Comparison of ENCODE assay signal across 20 cellular contexts in genomic region chr6:44104661-44105060, GRCh38. TPM values are rescaled to one million over a fixed set of nuclear protein-coding genes. Genes with fewer than 3 reads are reported as not detected.
DNase-seq lines count a peak whose midpoint lies in the region; ATAC-seq and TF ChIP-seq lines count a peak whose summit lies in the region.
"Had no signal": no experiment of that assay in that cellular context is flagged by ENCODE, and none has a peak within 500 bp of the region (broad histone marks: within the 10 kb centered on the region; RNA-seq: fewer than 3 reads in every experiment).

No MANE protein-coding gene starts in this region.

- H3K27ac ChIP-seq in neutrophil (peak overlapping the region; percentile 38), vagina (peak overlapping the region; percentile 13)
- H3K27ac ChIP-seq in naive thymus-derived CD4-positive, alpha-beta T cell (ENCODE audit: low read depth, low read length), result no peak overlapping the region
- H3K27ac ChIP-seq: 22Rv1, BLaER1, transverse colon had no signal

- peaks cover 0 to 20% (median 12%) of the 10 kb centered on the region in 7 donors for H3K4me1 Mint-ChIP-seq in naive thymus-derived CD4-positive, alpha-beta T cell

- H3K4me3 Mint-ChIP-seq in naive thymus-derived CD4-positive, alpha-beta T cell, result no peak overlapping the region
- H3K4me3 Mint-ChIP-seq: activated CD8-positive, alpha-beta T cell treated with anti-CD3 and anti-CD28 coated beads for 36 hours; activated T-helper 1 cell treated with anti-CD3 and anti-CD28 coated beads, Interleukin-12 subunit alpha, Interleukin-12 subunit beta, Interleukin-2, Interleukin-4 antibody, amounts not matched to agents 30 ng/mL and 10 ng/mL and 1 ng/mL, durations not matched to agents 14 hours and 24 hours and 36 hours; natural killer cell treated with Interleukin-12 subunit alpha and Interleukin-12 subunit beta and Interleukin-15 and Interleukin-18, amount 100 ng/mL, for 72 hours had no signal

- TF ChIP-seq CTCF in neutrophil (IDR thresholded peaks at IDR 0.05) (no peak), vagina (IDR thresholded peaks at IDR 0.05) (no peak)

- ATAC-seq in left ventricle myocardium superior, result peak; percentile 73
- ATAC-seq in naive thymus-derived CD4-positive, alpha-beta T cell, result no peak
- ATAC-seq: activated CD8-positive, alpha-beta T cell treated with anti-CD3 and anti-CD28 coated beads for 36 hours; natural killer cell treated with Interleukin-12 subunit alpha and Interleukin-12 subunit beta and Interleukin-15 and Interleukin-18, amount 100 ng/mL, for 72 hours had no signal

- no peak for TF ChIP-seq POLR2A in vagina (IDR thresholded peaks at IDR 0.05)

- H3K27me3 Mint-ChIP-seq in naive thymus-derived CD4-positive, alpha-beta T cell, result no peaks in the 10 kb centered on the region
- H3K27me3 Mint-ChIP-seq: activated CD8-positive, alpha-beta T cell treated with anti-CD3 and anti-CD28 coated beads for 36 hours; natural killer cell treated with Interleukin-12 subunit alpha and Interleukin-12 subunit beta and Interleukin-15 and Interleukin-18, amount 100 ng/mL, for 72 hours had no signal

- H3K4me1 ChIP-seq in neutrophil (ENCODE audit: control insufficient read depth in 1 of 2, insufficient read depth in 1 of 2, low read depth in 1 of 2, low read length in 1 of 2) (peaks cover 8 to 13% of the 10 kb centered on the region in 2 experiments), vagina (peaks cover 27% of the 10 kb centered on the region)
- no peaks in the 10 kb centered on the region for H3K4me1 ChIP-seq in naive thymus-derived CD4-positive, alpha-beta T cell (ENCODE audit: control insufficient read depth in 2 of 2, insufficient read depth in 2 of 2, low read length in 2 of 2)
- H3K4me1 ChIP-seq: BLaER1 had no signal

- POLR2A ChIA-PET in naive thymus-derived CD4-positive, alpha-beta T cell (lab: Charles Lee), result no interaction called here

- peaks cover 3% of the 10 kb centered on the region for H3K36me3 ChIP-seq in neutrophil
- peaks cover 0 to 4% of the 10 kb centered on the region in 2 donors for H3K36me3 ChIP-seq in vagina
- peaks cover 0 to 37% (median 0%) of the 10 kb centered on the region in 3 experiments for H3K36me3 ChIP-seq in naive thymus-derived CD4-positive, alpha-beta T cell (ENCODE audit: control insufficient read depth in 2 of 3, insufficient read depth in 3 of 3, low read length in 3 of 3)
- H3K36me3 ChIP-seq: transverse colon had no signal

- peaks cover 0 to 15% (median 3%) of the 10 kb centered on the region in 5 donors for H3K36me3 Mint-ChIP-seq in naive thymus-derived CD4-positive, alpha-beta T cell
- H3K36me3 Mint-ChIP-seq: natural killer cell treated with Interleukin-12 subunit alpha and Interleukin-12 subunit beta and Interleukin-15 and Interleukin-18, amount 100 ng/mL, for 72 hours had no signal

- H3K4me3 ChIP-seq in neutrophil (ENCODE audit: low read depth in 1 of 2, low read length in 1 of 2) (no peak overlapping the region), vagina (no peak overlapping the region)
- no peak overlapping the region for H3K4me3 ChIP-seq in naive thymus-derived CD4-positive, alpha-beta T cell (ENCODE audit: low read length)
- H3K4me3 ChIP-seq: BLaER1, transverse colon had no signal

- H3K27ac Mint-ChIP-seq in naive thymus-derived CD4-positive, alpha-beta T cell, result no peak overlapping the region
- H3K27ac Mint-ChIP-seq: activated CD8-positive, alpha-beta T cell treated with anti-CD3 and anti-CD28 coated beads for 36 hours; activated T-helper 1 cell treated with anti-CD3 and anti-CD28 coated beads, Interleukin-12 subunit alpha, Interleukin-12 subunit beta, Interleukin-2, Interleukin-4 antibody, amounts not matched to agents 30 ng/mL and 10 ng/mL and 1 ng/mL, durations not matched to agents 14 hours and 24 hours and 36 hours; natural killer cell treated with Interleukin-12 subunit alpha and Interleukin-12 subunit beta and Interleukin-15 and Interleukin-18, amount 100 ng/mL, for 72 hours had no signal

- intact Hi-C loops in left ventricle myocardium superior (cut with micrococcal nuclease) (no loop called here), vagina (cut with DNase I) (loop anchor here (5.0 kb wide), 1 partner anchor 1778 kb away; no protein-coding TSS in a partner anchor)
- intact Hi-C loops in naive thymus-derived CD4-positive, alpha-beta T cell (cut with micrococcal nuclease), result no loop called here

- H3K9me3 ChIP-seq in neutrophil (no peaks in the 10 kb centered on the region), vagina (no peaks in the 10 kb centered on the region)
- no peaks in the 10 kb centered on the region for H3K9me3 ChIP-seq in naive thymus-derived CD4-positive, alpha-beta T cell (ENCODE audit: control insufficient read depth in 2 of 3, low read length in 3 of 3)
- H3K9me3 ChIP-seq: BLaER1, SK-N-SH, transverse colon had no signal

- CTCF ChIA-PET in naive thymus-derived CD4-positive, alpha-beta T cell (lab: Charles Lee), result no interaction called here

- no peaks in the 10 kb centered on the region for H3K27me3 ChIP-seq in neutrophil
- H3K27me3 ChIP-seq in vagina, result no peaks in the 10 kb centered on the region
- no peaks in the 10 kb centered on the region for H3K27me3 ChIP-seq in naive thymus-derived CD4-positive, alpha-beta T cell (ENCODE audit: control insufficient read depth in 2 of 2, insufficient read depth in 2 of 2, low read length in 2 of 2)
- H3K27me3 ChIP-seq: BLaER1, transverse colon had no signal

- H3K9me3 Mint-ChIP-seq in naive thymus-derived CD4-positive, alpha-beta T cell, result no peaks in the 10 kb centered on the region
- H3K9me3 Mint-ChIP-seq: activated CD8-positive, alpha-beta T cell treated with anti-CD3 and anti-CD28 coated beads for 36 hours; activated T-helper 1 cell treated with anti-CD3 and anti-CD28 coated beads, Interleukin-12 subunit alpha, Interleukin-12 subunit beta, Interleukin-2, Interleukin-4 antibody, amounts not matched to agents 30 ng/mL and 10 ng/mL and 1 ng/mL, durations not matched to agents 14 hours and 24 hours and 36 hours; natural killer cell treated with Interleukin-12 subunit alpha and Interleukin-12 subunit beta and Interleukin-15 and Interleukin-18, amount 100 ng/mL, for 72 hours had no signal

- DNase-seq in SKM-1 treated with dmso at 0.1 percent for 144 hours (lab: John Stamatoyannopoulos, UW; ENCODE audit: unreplicated experiment) (peak; percentile 15), SKM-1 (lab: John Stamatoyannopoulos, UW; ENCODE audit: unreplicated experiment) (no peak), left ventricle myocardium superior (peak; percentile 53), vagina (ENCODE audit: extremely low spot score in 2 of 2) (no peak), NCI-H146 (lab: John Stamatoyannopoulos, UW) (no peak), NCI-H2171 (lab: John Stamatoyannopoulos, UW) (no peak)
- DNase-seq in naive thymus-derived CD4-positive, alpha-beta T cell, result no peak
- DNase-seq: activated CD8-positive, alpha-beta T cell treated with anti-CD3 and anti-CD28 coated beads for 36 hours; DMS53; NCI-H1694 treated with DMSO at 0.1 percent for 48 hours; NCI-H510A; stimulated activated CD4-positive, alpha-beta T cell treated with anti-CD3 and anti-CD28 coated beads, Interleukin-4, amount 100 ng/mL, for 4 hours; transverse colon had no signal

RNA-seq across cellular contexts. Expression of gene MRPL14, which starts 22.6 kb away (rescaled TPM):
- total RNA-seq in left ventricle myocardium superior (38.8 TPM), vagina (36.1 TPM)
- total RNA-seq in naive thymus-derived CD4-positive, alpha-beta T cell, result 10 to 100 TPM; 12.6 to 58.3 (median 15.8) TPM
- 10 to 100 TPM; 71.4 to 77.9 TPM for polyA plus RNA-seq in naive thymus-derived CD4-positive, alpha-beta T cell

RNA-seq across cellular contexts. Expression of gene TMEM63B, which starts 22.7 kb away (rescaled TPM):
- total RNA-seq in left ventricle myocardium superior (47.3 TPM), vagina (32.4 TPM)
- 10 to 100 TPM; 16.2 to 21.4 (median 18.1) TPM for total RNA-seq in naive thymus-derived CD4-positive, alpha-beta T cell
- 1 to 10 TPM in 1 of 2 donors, under 1 TPM in 1; 0.18 to 1.7 TPM for polyA plus RNA-seq in naive thymus-derived CD4-positive, alpha-beta T cell

RNA-seq across cellular contexts. Expression of gene CAPN11, which starts 54.0 kb away (rescaled TPM):
- total RNA-seq in left ventricle myocardium superior (0.40 TPM), vagina (2.0 TPM)
- total RNA-seq in naive thymus-derived CD4-positive, alpha-beta T cell, result under 1 TPM in 1 of 5 experiments, not detected in 4; 0.66 TPM
- polyA plus RNA-seq in naive thymus-derived CD4-positive, alpha-beta T cell, result not detected
- total RNA-seq: activated T-helper 1 cell treated with anti-CD3 and anti-CD28 coated beads, Interleukin-12 subunit alpha, Interleukin-12 subunit beta, Interleukin-2, Interleukin-4 antibody, amounts not matched to agents 30 ng/mL and 10 ng/mL and 1 ng/mL, durations not matched to agents 14 hours and 24 hours and 36 hours; kidney epithelial cell; natural killer cell treated with Interleukin-12 subunit alpha and Interleukin-12 subunit beta and Interleukin-15 and Interleukin-18, amount 100 ng/mL, for 72 hours had no signal
- polyA plus RNA-seq: SK-N-SH had no signal

Comparison
In these comparisons a context has a peak if more than half of its experiments do, and no peak if none do; other contexts are left out.
1. DNase-seq: peak in SKM-1 treated with dmso at 0.1 percent for 144 hours (single experiment) and left ventricle myocardium superior (single experiment); none in SKM-1 (single experiment), vagina (0 of 2), NCI-H146 (single experiment), naive thymus-derived CD4-positive, alpha-beta T cell (0 of 9) and NCI-H2171 (single experiment).